Comparison of ENCODE assay signal across 1 cellular context in genomic region chr16:78505544-78506371, GRCh38.
TF ChIP-seq lines count a peak whose summit lies in the region.

No MANE protein-coding gene starts in this region.

TF ChIP-seq in HepG2, 621 proteins besides CTCF, POLR2A, EP300 and RAD21 (continued from another document and continues in another):
- TF ChIP-seq TFAP4 (IDR thresholded peaks at IDR 0.05; ENCODE audit: borderline replicate concordance, low read depth) (no peak; the same call in 1 of the 2 replicates), E2F1 (CRISPR knock-in tag; IDR thresholded peaks at IDR 0.05) (no peak), SUZ12 (IDR thresholded peaks at IDR 0.05; ENCODE audit: low read depth, low read length) (no peak), ELK4 (CRISPR knock-in tag; IDR thresholded peaks at IDR 0.05; ENCODE audit: borderline replicate concordance) (no peak), CCAR2 (optimal IDR thresholded peaks at IDR 0.05; ENCODE audit: low read depth, low read length) (no peak), ZNF737 (CRISPR knock-in tag; IDR thresholded peaks at IDR 0.05; ENCODE audit: borderline replicate concordance) (no peak), GLMP (CRISPR knock-in tag; IDR thresholded peaks at IDR 0.05; ENCODE audit: borderline replicate concordance) (no peak), AKAP8 (CRISPR knock-in tag; IDR thresholded peaks at IDR 0.05) (no peak), CBX2 (IDR thresholded peaks at IDR 0.05; ENCODE audit: low read depth, low read length) (no peak), CBX2 (CRISPR knock-in tag; IDR thresholded peaks at IDR 0.05; ENCODE audit: low read depth) (no peak), ZNF580 (CRISPR knock-in tag; IDR thresholded peaks at IDR 0.05; ENCODE audit: borderline replicate concordance, low read depth) (peak; percentile 56; the same call in 1 of the 2 replicates), ZFP82 (CRISPR knock-in tag; IDR thresholded peaks at IDR 0.05; ENCODE audit: borderline replicate concordance) (no peak), ZNF576 (CRISPR knock-in tag; IDR thresholded peaks at IDR 0.05) (no peak), ZNF256 (CRISPR knock-in tag; conservative IDR thresholded peaks at IDR 0.05) (no peak), PHF5A (CRISPR knock-in tag; IDR thresholded peaks at IDR 0.05; ENCODE audit: low read depth, unreplicated experiment) (no peak), ZNF224 (CRISPR knock-in tag; IDR thresholded peaks at IDR 0.05) (no peak), PAX8 (CRISPR knock-in tag; IDR thresholded peaks at IDR 0.05; ENCODE audit: borderline replicate concordance) (no peak), JUN (CRISPR knock-in tag; IDR thresholded peaks at IDR 0.05) (no peak), ZNF781 (CRISPR knock-in tag; IDR thresholded peaks at IDR 0.05; ENCODE audit: borderline replicate concordance, not compliant biosample characterization) (peak; percentile 82), ARID4A (CRISPR knock-in tag; IDR thresholded peaks at IDR 0.05; ENCODE audit: borderline replicate concordance) (peak; percentile 57; the same call in 1 of the 2 replicates), REPIN1 (CRISPR knock-in tag; IDR thresholded peaks at IDR 0.05; ENCODE audit: borderline replicate concordance, low read depth) (no peak), ATF4 (CRISPR knock-in tag; IDR thresholded peaks at IDR 0.05) (no peak), ZNF746 (CRISPR knock-in tag; IDR thresholded peaks at IDR 0.05) (0 out of 2 replicates have a peak, but pooled peaks have one; percentile 45), RFXANK (CRISPR knock-in tag; IDR thresholded peaks at IDR 0.05) (peak; percentile 23; the same call in 1 of the 2 replicates), ZBTB39 (CRISPR knock-in tag; IDR thresholded peaks at IDR 0.05) (no peak), ZNF468 (CRISPR knock-in tag; IDR thresholded peaks at IDR 0.05) (no peak), HNF4A (CRISPR knock-in tag; IDR thresholded peaks at IDR 0.05) (peak; percentile 90), ZNF343 (CRISPR knock-in tag; IDR thresholded peaks at IDR 0.05) (no peak), ZMAT3 (CRISPR knock-in tag; conservative IDR thresholded peaks at IDR 0.05) (no peak), SMAD3 (CRISPR knock-in tag; IDR thresholded peaks at IDR 0.05) (no peak; the same call in 1 of the 2 replicates), ZNF382 (CRISPR knock-in tag; IDR thresholded peaks at IDR 0.05; ENCODE audit: borderline replicate concordance) (no peak), ATRX (CRISPR knock-in tag; IDR thresholded peaks at IDR 0.05; ENCODE audit: borderline replicate concordance) (no peak), SIX1 (CRISPR knock-in tag; IDR thresholded peaks at IDR 0.05; ENCODE audit: borderline replicate concordance) (no peak; the same call in 1 of the 2 replicates), ZNF773 (CRISPR knock-in tag; IDR thresholded peaks at IDR 0.05; ENCODE audit: borderline replicate concordance) (no peak), E2F5 (CRISPR knock-in tag; conservative IDR thresholded peaks at IDR 0.05) (no peak), ZNF768 (CRISPR knock-in tag; IDR thresholded peaks at IDR 0.05) (no peak), ZBTB2 (CRISPR knock-in tag; IDR thresholded peaks at IDR 0.05; ENCODE audit: low read depth) (no peak), DPF2 (CRISPR knock-in tag; IDR thresholded peaks at IDR 0.05; ENCODE audit: borderline replicate concordance, low read depth) (peak; percentile 40; the same call in 1 of the 2 replicates), ZNF782 (CRISPR knock-in tag; IDR thresholded peaks at IDR 0.05; ENCODE audit: borderline replicate concordance) (no peak; the same call in 1 of the 2 replicates), ZNF33A (CRISPR knock-in tag; IDR thresholded peaks at IDR 0.05; ENCODE audit: borderline replicate concordance) (0 out of 2 replicates have a peak, but pooled peaks have one; percentile 16), ZNF747 (CRISPR knock-in tag; IDR thresholded peaks at IDR 0.05; ENCODE audit: borderline replicate concordance) (no peak), ZNF558 (CRISPR knock-in tag; IDR thresholded peaks at IDR 0.05; ENCODE audit: borderline replicate concordance) (peak; percentile 85; the same call in 1 of the 2 replicates), HDAC6 (IDR thresholded peaks at IDR 0.05; ENCODE audit: low read depth, low read length) (no peak), ATAD3A (CRISPR knock-in tag; IDR thresholded peaks at IDR 0.05) (no peak), REST (IDR thresholded peaks at IDR 0.05; ENCODE audit: borderline replicate concordance in 1 of 2, low read depth in 1 of 2, low read length in 2 of 2) (no peak; a peak in 2 of 4 replicates)
